In the genomic region with DNA sequence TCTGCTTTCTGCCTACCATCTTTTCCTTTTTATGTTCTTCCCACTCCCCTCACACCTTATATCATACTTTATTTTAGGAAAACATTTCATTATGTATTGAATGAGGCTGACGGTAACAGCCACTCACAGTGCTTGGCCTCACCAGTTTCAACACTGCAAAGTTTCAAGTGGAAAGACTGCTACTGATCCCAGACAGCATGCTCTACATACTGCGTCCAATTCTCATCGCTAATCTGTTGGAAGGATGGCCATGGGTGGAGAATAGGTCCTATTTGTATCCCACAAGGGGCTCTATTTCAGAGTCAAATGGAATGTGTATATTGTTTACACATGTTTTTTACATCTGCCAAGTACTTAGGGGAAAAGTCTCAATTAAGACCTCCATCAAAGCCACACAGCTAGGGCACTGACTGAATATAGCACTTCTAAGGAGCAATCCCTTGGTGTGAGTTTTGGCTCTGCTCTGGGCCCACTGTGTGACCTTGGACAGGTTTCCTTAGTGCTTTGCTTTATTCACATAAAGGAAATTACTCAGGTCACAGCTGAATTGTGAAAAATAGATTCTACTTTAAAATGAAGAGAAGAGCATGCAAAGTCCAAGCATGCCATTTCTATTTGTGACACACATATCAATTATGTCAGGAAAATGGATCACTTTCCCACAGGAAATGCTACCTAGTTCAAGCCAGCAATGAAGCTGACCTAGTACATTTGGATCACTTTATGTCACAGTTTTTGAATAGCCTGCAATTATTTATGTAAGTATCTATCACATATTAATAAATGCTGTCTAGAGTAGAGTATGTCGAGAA, we compare ENCODE assay signal across 13 cellular contexts.
DNase-seq lines count a peak whose midpoint lies in the region; ATAC-seq, FAIRE-seq and TF ChIP-seq lines count a peak whose summit lies in the region.
"Had no signal": no experiment of that assay in that cellular context is flagged by ENCODE, and none has a peak within 500 bp of the region (broad histone marks: within the 10 kb centered on the region; RNA-seq: fewer than 3 reads in every experiment).

No MANE protein-coding gene starts in this region.

- dilution Hi-C loops in IMR-90 (cut with HindIII; ENCODE audit: low sequenced_read_pairs, unreplicated experiment): no loop called here

- in situ Hi-C loops in IMR-90 (cut with MboI; ENCODE audit: low sequenced_read_pairs): no loop called here

- peak overlapping the region in 1 of 2 experiments; percentile 27; a peak in 1 of 4 replicates for H4K8ac ChIP-seq in IMR-90 (ENCODE audit: low read depth in 2 of 2, low read length in 2 of 2)

- H2AK5ac ChIP-seq in IMR-90 (ENCODE audit: low read depth, low read length): peak overlapping the region; percentile 79; the same call in 1 of the 2 replicates

- no peak for TF ChIP-seq RAD21 in IMR-90 (IDR thresholded peaks at IDR 0.05; ENCODE audit: low read length)

- H2BK5ac ChIP-seq in IMR-90 (ENCODE audit: low read depth, low read length, poor library complexity, severe bottlenecking): peak overlapping the region; percentile 42

- peak overlapping the region; percentile 68 for H3K4me2 ChIP-seq in IMR-90 (ENCODE audit: low read depth, low read length)

- ATAC-seq in IMR-90 (ENCODE audit: low read depth) (peak; percentile 27), left ventricle myocardium superior (peak; percentile 94)
- ATAC-seq: gastroesophageal sphincter had no signal

- no TSS peak for BruUV-seq in IMR-90 (replicated peaks; lab: Mats Ljungman, UMichigan)

- no peak overlapping the region for H2AFZ ChIP-seq in IMR-90 (replicated peaks; ENCODE audit: low read length, poor library complexity)
- H2AFZ ChIP-seq: parathyroid adenoma had no signal

- H3K4me1 ChIP-seq in IMR-90 (ENCODE audit: control insufficient read depth, insufficient read depth, low read length): peaks cover 4% of the 10 kb centered on the region
- peaks cover 0 to 5% of the 10 kb centered on the region in 2 donors for H3K4me1 ChIP-seq in ascending aorta
- peaks cover 0 to 26% (median 10%) of the 10 kb centered on the region in 4 donors for H3K4me1 ChIP-seq in tibial artery
- H3K4me1 ChIP-seq: HAP-1, parathyroid adenoma had no signal

- H3K23ac ChIP-seq in IMR-90 (ENCODE audit: low read depth, low read length): no peak overlapping the region

- H2BK120ac ChIP-seq in IMR-90 (ENCODE audit: low read depth, low read length): peak overlapping the region; percentile 30; the same call in 1 of the 2 replicates

- no peak overlapping the region for H3K56ac ChIP-seq in IMR-90 (ENCODE audit: extremely low read depth, insufficient read depth, low read length)

- no peaks in the 10 kb centered on the region for H3K36me3 ChIP-seq in IMR-90 (ENCODE audit: control insufficient read depth, insufficient read depth, low read length)
- no peaks in the 10 kb centered on the region for H3K36me3 ChIP-seq in ascending aorta
- no peaks in the 10 kb centered on the region for H3K36me3 ChIP-seq in tibial artery
- H3K36me3 ChIP-seq: gastroesophageal sphincter, HAP-1 had no signal

- CTCF ChIA-PET in IMR-90 (lab: Yijun Ruan, JAX): no interaction called here

- DNase-seq in IMR-90 (no peak), ascending aorta (ENCODE audit: low spot score in 2 of 2) (no peak), left ventricle myocardium superior (no peak), tibial artery (no peak), middle frontal gyrus (ENCODE audit: extremely low spot score, low spot score) (no peak), urothelium cell line (ENCODE audit: low spot score) (no peak), A172 (ENCODE audit: low spot score) (no peak)
- DNase-seq: activated gamma-delta T cell treated with Interleukin-2 at 50 U/mL for 16 hours; effector CD4-positive, alpha-beta T cell; NK-92 treated with Interleukin-12 subunit alpha and Interleukin-12 subunit beta, amount 100 ng/mL, for 24 hours had no signal

- peak overlapping the region; percentile 33; the same call in 1 of the 2 replicates for H3K18ac ChIP-seq in IMR-90 (ENCODE audit: low read depth, low read length)

- 0 out of 3 replicates have a peak overlapping the region, but pooled peaks have one; percentile 7 for H2BK15ac ChIP-seq in IMR-90 (ENCODE audit: low read depth, low read length)

- WGBS in IMR-90 (ENCODE audit: extremely low coverage in 2 of 2, insufficient read length in 1 of 2), 2 experiments: no CpG with 5 or more reads among the region's 4 CpGs

- POLR2A ChIA-PET in IMR-90 (lab: Charles Lee; ENCODE audit: unreplicated experiment): interaction anchor here (0.6 kb wide), 1 partner anchor 141 kb away, joined by 3 read pairs; no protein-coding TSS in a partner anchor

- H2BK20ac ChIP-seq in IMR-90 (ENCODE audit: low read depth, low read length): no peak overlapping the region

- H3K9me3 ChIP-seq in IMR-90 (ENCODE audit: control insufficient read depth, insufficient read depth, low read length) (no peaks in the 10 kb centered on the region), ascending aorta (no peaks in the 10 kb centered on the region), tibial artery (no peaks in the 10 kb centered on the region)
- H3K9me3 ChIP-seq: gastroesophageal sphincter, HAP-1 had no signal

- no peak overlapping the region for H3K9ac ChIP-seq in IMR-90 (ENCODE audit: low read depth, low read length)
- H3K9ac ChIP-seq: parathyroid adenoma had no signal

- 0 out of 2 replicates have a peak, but pooled peaks cover 4% of the 10 kb centered on the region for H3K9me1 ChIP-seq in IMR-90 (ENCODE audit: insufficient read depth, low read length)

- H2AK9ac ChIP-seq in IMR-90 (replicated peaks; ENCODE audit: low read depth, low read length, poor library complexity): no peak overlapping the region

- H3K79me1 ChIP-seq in IMR-90 (ENCODE audit: low read depth in 1 of 2, low read length in 2 of 2): no peaks in the 10 kb centered on the region

- TF ChIP-seq CTCF in IMR-90 (conservative IDR thresholded peaks at IDR 0.05; ENCODE audit: low read depth, low read length): no peak
- TF ChIP-seq CTCF in ascending aorta (IDR thresholded peaks at IDR 0.05): no peak
- no peak for TF ChIP-seq CTCF in tibial artery (IDR thresholded peaks at IDR 0.05)

- intact Hi-C loops in IMR-90 (cut with micrococcal nuclease): no loop called here
- intact Hi-C loops in ascending aorta (cut with DNase I): loop anchor here (5.0 kb wide), 1 partner anchor 112 kb away; a partner anchor contains a TSS
- intact Hi-C loops in left ventricle myocardium superior (cut with micrococcal nuclease): no loop called here
- intact Hi-C loops in tibial artery (cut with DNase I; ENCODE audit: low total_unique reads): loop anchor here (10.0 kb wide), 1 partner anchor 199 kb away; no protein-coding TSS in a partner anchor

- H3K27me3 ChIP-seq in IMR-90 (ENCODE audit: control insufficient read depth, insufficient read depth, low read length): no peaks in the 10 kb centered on the region
- no peaks in the 10 kb centered on the region for H3K27me3 ChIP-seq in ascending aorta
- no peaks in the 10 kb centered on the region for H3K27me3 ChIP-seq in tibial artery
- H3K27me3 ChIP-seq: gastroesophageal sphincter had no signal

- no peak for FAIRE-seq in urothelium cell line (lab: Jason Lieb, UNC)

- H3K4me3 ChIP-seq in IMR-90 (ENCODE audit: insufficient read depth, low read depth, low read length): no peak overlapping the region
- peak overlapping the region in 1 of 2 donors; percentile 22 for H3K4me3 ChIP-seq in ascending aorta
- no peak overlapping the region for H3K4me3 ChIP-seq in tibial artery
- H3K4me3 ChIP-seq: gastroesophageal sphincter, HAP-1 had no signal

- H4K20me1 ChIP-seq in IMR-90 (ENCODE audit: insufficient read depth, low read length): no peaks in the 10 kb centered on the region

- peak overlapping the region; percentile 60 for H3K14ac ChIP-seq in IMR-90 (replicated peaks; ENCODE audit: low read depth, low read length)

- peak overlapping the region; percentile 34; the same call in 1 of the 2 replicates for H3K4ac ChIP-seq in IMR-90 (ENCODE audit: low read depth, low read length)

- 0 out of 2 replicates have a peak overlapping the region, but pooled peaks have one; percentile 22 for H4K5ac ChIP-seq in IMR-90 (ENCODE audit: low read depth, low read length)

- no peak for TF ChIP-seq POLR2A in IMR-90 (IDR thresholded peaks at IDR 0.05; ENCODE audit: low read depth, low read length)

- no peak overlapping the region for H3K27ac ChIP-seq in IMR-90 (ENCODE audit: insufficient read depth, low read length)
- peak overlapping the region; percentile 35 to 63 for H3K27ac ChIP-seq in ascending aorta
- peak overlapping the region; percentile 46 to 50 for H3K27ac ChIP-seq in tibial artery
- H3K27ac ChIP-seq: gastroesophageal sphincter, parathyroid adenoma had no signal

- peak overlapping the region; percentile 35; the same call in 1 of the 2 replicates for H4K91ac ChIP-seq in IMR-90 (ENCODE audit: insufficient read depth, low read depth, low read length)

TF ChIP-seq in IMR-90, 13 proteins besides CTCF, POLR2A, EP300 and RAD21:
- TF ChIP-seq, protein P1, sequence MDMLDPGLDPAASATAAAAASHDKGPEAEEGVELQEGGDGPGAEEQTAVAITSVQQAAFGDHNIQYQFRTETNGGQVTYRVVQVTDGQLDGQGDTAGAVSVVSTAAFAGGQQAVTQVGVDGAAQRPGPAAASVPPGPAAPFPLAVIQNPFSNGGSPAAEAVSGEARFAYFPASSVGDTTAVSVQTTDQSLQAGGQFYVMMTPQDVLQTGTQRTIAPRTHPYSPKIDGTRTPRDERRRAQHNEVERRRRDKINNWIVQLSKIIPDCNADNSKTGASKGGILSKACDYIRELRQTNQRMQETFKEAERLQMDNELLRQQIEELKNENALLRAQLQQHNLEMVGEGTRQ (IDR thresholded peaks at IDR 0.05; ENCODE audit: low read depth, low read length): no peak
- TF ChIP-seq CEBPB (IDR thresholded peaks at IDR 0.05; ENCODE audit: low read depth, low read length) (no peak), RCOR1 (IDR thresholded peaks at IDR 0.05; ENCODE audit: insufficient replicate concordance, low read length) (no peak), MXI1 (IDR thresholded peaks at IDR 0.05; ENCODE audit: borderline replicate concordance, low read depth, low read length) (no peak), FOS (IDR thresholded peaks at IDR 0.05; ENCODE audit: low read depth, low read length) (no peak), SMC3 (IDR thresholded peaks at IDR 0.05; ENCODE audit: low read depth, low read length) (no peak)

Comparison
In these comparisons a context has a peak if more than half of its experiments do, and no peak if none do; other contexts are left out.
1. intact Hi-C loops: an anchor here in ascending aorta (5.0 kb wide) and tibial artery (10.0 kb wide); none called in IMR-90 and left ventricle myocardium superior.